20 cellular contexts compared by ENCODE assay signal in genomic region chr15:72216079-72216478, GRCh38. TPM values are rescaled to one million over a fixed set of nuclear protein-coding genes. Genes with fewer than 3 reads are reported as not detected.
DNase-seq lines count a peak whose midpoint lies in the region; ATAC-seq and TF ChIP-seq lines count a peak whose summit lies in the region.
"Had no signal": no experiment of that assay in that cellular context is flagged by ENCODE, and none has a peak within 500 bp of the region (broad histone marks: within the 10 kb centered on the region; RNA-seq: fewer than 3 reads in every experiment).

No MANE protein-coding gene starts in this region.

- TSS peak; percentile 18 for BruUV-seq in OCI-LY7 (replicated peaks; lab: Mats Ljungman, UMichigan)

- DNase-seq in cardiac muscle cell (ENCODE audit: low read depth in 1 of 2, low spot score in 1 of 2) (no peak), Right ventricle myocardium superior (no peak), OCI-LY7 (ENCODE audit: low spot score) (no peak), epithelial cell of prostate (ENCODE audit: low read depth, low spot score) (no peak), smooth muscle cell (lab: John Stamatoyannopoulos, UW; ENCODE audit: unreplicated experiment) (no peak)
- DNase-seq: CD8-positive, alpha-beta memory T cell; DMS79; Karpas-422; MM.1S; NCI-H1092; NCI-H1436 treated with DMSO at 0.1 percent for 48 hours; NCI-H2029 treated with DMSO at 0.1 percent for 48 hours; NCI-H2171 treated with DMSO at 0.1 percent for 48 hours; SIG-M5 had no signal

- peak overlapping the region; percentile 41 for H3K27ac ChIP-seq in cardiac muscle cell
- no peak overlapping the region for H3K27ac ChIP-seq in OCI-LY7 (ENCODE audit: low read depth, low read length, poor library complexity, severe bottlenecking)
- peak overlapping the region; percentile 96 for H3K27ac ChIP-seq in epithelial cell of prostate
- H3K27ac ChIP-seq in smooth muscle cell (ENCODE audit: low read depth): peak overlapping the region; percentile 37

- H3K4me2 ChIP-seq in OCI-LY7 (ENCODE audit: low read length) (no peak overlapping the region), smooth muscle cell (no peak overlapping the region)
- H3K4me2 ChIP-seq: BLaER1 treated with 17β-estradiol and CSF1 and Interleukin-3, amounts not matched to agents 10 nM and 100 nM had no signal

- H3K79me2 ChIP-seq in OCI-LY7 (ENCODE audit: insufficient read depth, low read depth, low read length) (peaks cover 77% of the 10 kb centered on the region), smooth muscle cell (ENCODE audit: low read depth) (peaks cover 94% of the 10 kb centered on the region)

- no peaks in the 10 kb centered on the region for H3K9me2 ChIP-seq in OCI-LY7 (ENCODE audit: insufficient read depth, low read length)

- peaks cover 28% of the 10 kb centered on the region for H3F3A ChIP-seq in smooth muscle cell (ENCODE audit: low read depth)

- H3K4me1 ChIP-seq in cardiac muscle cell (ENCODE audit: low read depth) (peaks cover 19% of the 10 kb centered on the region), OCI-LY7 (ENCODE audit: insufficient read depth, low read length, poor library complexity, severe bottlenecking) (no peaks in the 10 kb centered on the region), smooth muscle cell (ENCODE audit: low read depth) (no peaks in the 10 kb centered on the region)

- POLR2A ChIA-PET in OCI-LY7 (lab: Charles Lee): interaction anchor here (1.9 kb wide), 1 partner anchor 12 kb away, joined by 11 read pairs; no protein-coding TSS in a partner anchor

- intact Hi-C loops in Right ventricle myocardium superior (cut with DNase I) (no loop called here), OCI-LY7 (cut with micrococcal nuclease; ENCODE audit: unreplicated experiment) (no loop called here)

- 100% methylated on average over 1 of the region's 1 CpG for WGBS in smooth muscle cell (ENCODE audit: low lambda C conversion rate)

- H2AFZ ChIP-seq in OCI-LY7 (ENCODE audit: low read length): no peak overlapping the region
- H2AFZ ChIP-seq in smooth muscle cell (ENCODE audit: low read depth): no peak overlapping the region

- no peaks in the 10 kb centered on the region for H3K27me3 ChIP-seq in cardiac muscle cell
- no peaks in the 10 kb centered on the region for H3K27me3 ChIP-seq in smooth muscle cell (ENCODE audit: low read depth)
- H3K27me3 ChIP-seq: BLaER1 treated with 17β-estradiol and CSF1 and Interleukin-3, amounts not matched to agents 10 nM and 100 nM had no signal

- TF ChIP-seq CTCF in cardiac muscle cell (IDR thresholded peaks at IDR 0.05; ENCODE audit: low read depth, low read length) (no peak), OCI-LY7 (conservative IDR thresholded peaks at IDR 0.05; ENCODE audit: low read length) (no peak), smooth muscle cell (IDR thresholded peaks at IDR 0.05; ENCODE audit: borderline replicate concordance, insufficient read depth, poor library complexity, severe bottlenecking) (no peak)

- H4K20me1 ChIP-seq in OCI-LY7 (ENCODE audit: insufficient read depth, low read length): peaks cover 48% of the 10 kb centered on the region
- peaks cover 100% of the 10 kb centered on the region for H4K20me1 ChIP-seq in smooth muscle cell (ENCODE audit: low read depth)

- no peak overlapping the region for H3K4me3 ChIP-seq in cardiac muscle cell
- H3K4me3 ChIP-seq in OCI-LY7 (ENCODE audit: low read depth, low read length, poor library complexity, severe bottlenecking): no peak overlapping the region
- no peak overlapping the region for H3K4me3 ChIP-seq in smooth muscle cell
- H3K4me3 ChIP-seq: BLaER1 treated with 17β-estradiol and CSF1 and Interleukin-3, amounts not matched to agents 10 nM and 100 nM had no signal

- H3K36me3 ChIP-seq in cardiac muscle cell (peaks cover 78% of the 10 kb centered on the region), OCI-LY7 (ENCODE audit: insufficient read depth, low read length) (peaks cover 100% of the 10 kb centered on the region), smooth muscle cell (ENCODE audit: low read depth) (peaks cover 30% of the 10 kb centered on the region)

- CTCF ChIA-PET in OCI-LY7 (lab: Charles Lee; ENCODE audit: unreplicated experiment): no interaction called here

- no peak overlapping the region for H3K9ac ChIP-seq in smooth muscle cell (ENCODE audit: low read depth)

- no peak for ATAC-seq in Right ventricle myocardium superior (ENCODE audit: poor library complexity)
- ATAC-seq in HG02970 (IDR thresholded peaks at IDR 0.05; ENCODE audit: low FRiP score, unreplicated experiment): no peak
- no peak for ATAC-seq in HG02885 (IDR thresholded peaks at IDR 0.05; ENCODE audit: poor library complexity, unreplicated experiment)
- ATAC-seq: SK-N-SH treated with all-trans-retinoic acid at 6 μM for 48 hours had no signal

- H3K9me3 ChIP-seq in cardiac muscle cell (ENCODE audit: low read depth): no peaks in the 10 kb centered on the region
- no peaks in the 10 kb centered on the region for H3K9me3 ChIP-seq in OCI-LY7 (ENCODE audit: low read length)
- H3K9me3 ChIP-seq in smooth muscle cell (replicated peaks; ENCODE audit: low read depth): no peaks in the 10 kb centered on the region
- H3K9me3 ChIP-seq: BLaER1 treated with 17β-estradiol and CSF1 and Interleukin-3, amounts not matched to agents 10 nM and 100 nM had no signal

RNA-seq across cellular contexts. Expression of gene PKM, which starts 14.9 kb away (rescaled TPM):
- total RNA-seq in cardiac muscle cell (1,894 and 2,333 TPM in 2 replicates), Right ventricle myocardium superior (1,065 TPM), OCI-LY7 (2022) (791 and 1,131 TPM in 2 replicates), smooth muscle cell (1,078 and 1,125 TPM in 2 replicates)
- polyA plus RNA-seq in cardiac muscle cell (2,112 and 2,578 TPM in 2 replicates), smooth muscle cell (1,598 and 1,642 TPM in 2 replicates)
- 861 and 917 TPM in 2 replicates for total RNA-seq in OCI-LY7 (2014; rRNA removed; shearing (Covaris generic))

RNA-seq across cellular contexts. Expression of gene GRAMD2A, which starts 18.5 kb away (rescaled TPM):
- total RNA-seq in cardiac muscle cell (0.24 and 0.67 TPM in 2 replicates), Right ventricle myocardium superior (not detected), OCI-LY7 (2022) (not detected in 2 replicates), smooth muscle cell (2.1 and 2.9 TPM in 2 replicates)
- polyA plus RNA-seq in cardiac muscle cell (not detected in 2 replicates), smooth muscle cell (0.54 and 2.9 TPM in 2 replicates)
- not detected in 2 replicates for total RNA-seq in OCI-LY7 (2014; rRNA removed; shearing (Covaris generic))
- total RNA-seq: CD8-positive, alpha-beta memory T cell; RPMI7951 had no signal
- polyA plus RNA-seq: CD8-positive, alpha-beta memory T cell; IgD-negative memory B cell had no signal

RNA-seq across cellular contexts. Expression of gene PARP6, which starts 56.3 kb away (rescaled TPM):
- 41.5 and 41.9 TPM in 2 replicates for total RNA-seq in cardiac muscle cell
- 65.1 and 72.8 TPM in 2 replicates for polyA plus RNA-seq in cardiac muscle cell
- 37.2 TPM for total RNA-seq in Right ventricle myocardium superior
- 53.6 and 58.3 TPM in 2 replicates for total RNA-seq in OCI-LY7 (2014; rRNA removed; shearing (Covaris generic))
- 73.3 and 85.4 TPM in 2 replicates for total RNA-seq in OCI-LY7 (2022)
- 24.6 and 29.2 TPM in 2 replicates for total RNA-seq in smooth muscle cell
- polyA plus RNA-seq in smooth muscle cell: 40.3 and 59.2 TPM in 2 replicates
